18 cellular contexts compared by ENCODE assay signal in the genomic region with DNA sequence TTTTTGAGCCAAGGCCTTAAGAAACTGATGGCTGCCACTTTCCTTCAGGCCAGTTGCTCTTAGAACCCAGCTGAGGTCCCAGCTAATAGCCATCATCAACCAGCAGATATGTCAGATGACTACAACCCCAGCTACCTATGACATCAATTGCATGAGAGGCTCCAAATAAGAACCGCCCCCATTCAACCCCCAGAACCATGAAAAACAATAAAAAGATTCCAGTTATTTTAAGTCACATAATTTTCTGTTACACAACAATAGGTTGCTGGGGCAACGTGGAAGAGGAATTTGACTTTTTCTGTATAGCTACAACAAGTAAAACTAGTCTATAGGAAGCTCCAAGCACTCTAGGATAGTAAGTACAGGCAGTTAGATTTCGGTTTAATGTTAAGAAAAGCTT.
A peak's percentile ranks its signal among the peaks of the same experiment; 100 is the strongest.
DNase-seq lines count a peak whose midpoint lies in the region; TF ChIP-seq lines count a peak whose summit lies in the region.
"Had no signal": no experiment of that assay in that cellular context is flagged by ENCODE, and none has a peak within 500 bp of the region (broad histone marks: within the 10 kb centered on the region; RNA-seq: fewer than 3 reads in every experiment).

No MANE protein-coding gene starts in this region.

- no peaks in the 10 kb centered on the region for H3K9me2 ChIP-seq in GM23248 (ENCODE audit: insufficient read depth)

- WGBS in GM23248 (ENCODE audit: low coverage in 1 of 2, low lambda C conversion rate in 2 of 2, missing lambda C conversion rate in 2 of 2), 2 experiments, result 16 to 21% methylated on average over 3 of the region's 3 CpGs

- no peaks in the 10 kb centered on the region for H3K27me3 ChIP-seq in GM23248 (replicated peaks; ENCODE audit: insufficient read depth)
- no peaks in the 10 kb centered on the region for H3K27me3 ChIP-seq in neural progenitor cell
- H3K27me3 ChIP-seq: BLaER1 had no signal

- no peaks in the 10 kb centered on the region for H3K4me1 Mint-ChIP-seq in neural progenitor cell
- H3K4me1 Mint-ChIP-seq: CD14-positive monocyte; CD4-positive, alpha-beta memory T cell had no signal

- H4K20me1 ChIP-seq in GM23248 (ENCODE audit: insufficient read depth), result no peaks in the 10 kb centered on the region
- H4K20me1 ChIP-seq in neural progenitor cell (ENCODE audit: low read depth), result no peaks in the 10 kb centered on the region
- H4K20me1 ChIP-seq: BLaER1 had no signal

- H3K9me3 ChIP-seq in GM23248 (ENCODE audit: low read depth), result no peaks in the 10 kb centered on the region
- H3K9me3 ChIP-seq in neural progenitor cell (ENCODE audit: low read depth), result no peaks in the 10 kb centered on the region
- H3K9me3 ChIP-seq: A549, BLaER1 had no signal

- H3K4me3 ChIP-seq in AG10803 (ENCODE audit: low read length) (no peak overlapping the region), GM23248 (no peak overlapping the region), neural progenitor cell (no peak overlapping the region)
- H3K4me3 ChIP-seq: A549, BLaER1 had no signal

- H3F3A ChIP-seq in GM23248 (ENCODE audit: insufficient read depth) (no peaks in the 10 kb centered on the region), neural progenitor cell (ENCODE audit: low read depth) (no peaks in the 10 kb centered on the region)

- no peak overlapping the region for H3K4me3 Mint-ChIP-seq in neural progenitor cell
- H3K4me3 Mint-ChIP-seq: CD14-positive monocyte; CD4-positive, alpha-beta memory T cell; HFFc6 had no signal

- no peaks in the 10 kb centered on the region for H3K36me3 Mint-ChIP-seq in neural progenitor cell
- H3K36me3 Mint-ChIP-seq: CD14-positive monocyte; CD4-positive, alpha-beta memory T cell had no signal

- DNase-seq in AG10803 (ENCODE audit: low read depth) (peak; percentile 55), GM23248 (peak; percentile 23), neural progenitor cell (ENCODE audit: low spot score) (no peak), renal cortical epithelial cell (ENCODE audit: low read depth) (peak; percentile 3), SK-N-DZ (ENCODE audit: low spot score) (no peak)
- no peak for DNase-seq in stimulated activated CD4-positive, alpha-beta T cell treated with anti-CD3 and anti-CD28 coated beads, Interleukin-1b, Interleukin-23, amount 100 ng/mL, for 48 hours
- DNase-seq in activated CD8-positive, alpha-beta memory T cell treated with anti-CD3 and anti-CD28 coated beads for 24 hours, result no peak
- DNase-seq: CD4-positive, alpha-beta memory T cell; DMS153; DMS79; GOT3; H7; HFFc6; IMR-90 had no signal

- TF ChIP-seq CTCF in AG10803 (conservative IDR thresholded peaks at IDR 0.05; ENCODE audit: low read length) (no peak), neural progenitor cell (IDR thresholded peaks at IDR 0.05) (no peak)

- in situ Hi-C loops in GM23248 (cut with MboI), result no loop called here

- peaks cover 2% of the 10 kb centered on the region for H3K9me3 Mint-ChIP-seq in neural progenitor cell

- H3K4me1 ChIP-seq in GM23248 (ENCODE audit: insufficient read depth) (no peaks in the 10 kb centered on the region), neural progenitor cell (no peaks in the 10 kb centered on the region)
- H3K4me1 ChIP-seq: A549, BLaER1 had no signal

- no peak overlapping the region for H3K27ac ChIP-seq in GM23248
- no peak overlapping the region for H3K27ac ChIP-seq in neural progenitor cell
- H3K27ac ChIP-seq: 22Rv1, A549, BLaER1 had no signal

- H3K4me2 ChIP-seq in GM23248 (ENCODE audit: unreplicated experiment), result no peak overlapping the region
- no peak overlapping the region for H3K4me2 ChIP-seq in neural progenitor cell
- H3K4me2 ChIP-seq: A549, BLaER1 had no signal

- H3K36me3 ChIP-seq in GM23248 (ENCODE audit: low read depth) (no peaks in the 10 kb centered on the region), neural progenitor cell (no peaks in the 10 kb centered on the region)
- H3K36me3 ChIP-seq: BLaER1 had no signal

- H3K27ac Mint-ChIP-seq in neural progenitor cell, result peak overlapping the region; percentile 19
- H3K27ac Mint-ChIP-seq: CD14-positive monocyte; CD4-positive, alpha-beta memory T cell; HFFc6 had no signal

- H3K9ac ChIP-seq in GM23248 (no peak overlapping the region), neural progenitor cell (no peak overlapping the region)
- H3K9ac ChIP-seq: BLaER1 had no signal

- H3K27me3 Mint-ChIP-seq in neural progenitor cell (ENCODE audit: insufficient read depth, low read depth), result no peaks in the 10 kb centered on the region
- H3K27me3 Mint-ChIP-seq: CD4-positive, alpha-beta memory T cell had no signal

- no peak overlapping the region for H2AFZ ChIP-seq in GM23248
- no peak overlapping the region for H2AFZ ChIP-seq in neural progenitor cell (replicated peaks)

- H3K79me2 ChIP-seq in GM23248 (ENCODE audit: insufficient read depth) (no peaks in the 10 kb centered on the region), neural progenitor cell (ENCODE audit: low read depth) (no peaks in the 10 kb centered on the region)

Comparison
In these comparisons a context has a peak if more than half of its experiments do, and no peak if none do; other contexts are left out.
1. DNase-seq: peak in AG10803 (single experiment), GM23248 (single experiment) and renal cortical epithelial cell (single experiment); none in neural progenitor cell (single experiment), SK-N-DZ (single experiment), stimulated activated CD4-positive, alpha-beta T cell treated with anti-CD3 and anti-CD28 coated beads, Interleukin-1b, Interleukin-23, amount 100 ng/mL, for 48 hours (single experiment) and activated CD8-positive, alpha-beta memory T cell treated with anti-CD3 and anti-CD28 coated beads for 24 hours (single experiment).